ENCODE assay signal across 8 cellular contexts in genomic region chr3:100068758-100069345, GRCh38. TPM values are rescaled to one million over a fixed set of nuclear protein-coding genes. Genes with fewer than 3 reads are reported as not detected.
DNase-seq lines count a peak whose midpoint lies in the region; ATAC-seq, FAIRE-seq and TF ChIP-seq lines count a peak whose summit lies in the region.

No MANE protein-coding gene starts in this region.

- H3K4me3 ChIP-seq in pancreas (no peak overlapping the region), tibial artery (no peak overlapping the region)

- H3K4me1 ChIP-seq in pancreas (no peaks in the 10 kb centered on the region), tibial artery (peaks cover 0 to 61% (median 16%) of the 10 kb centered on the region in 4 donors)

- no peaks in the 10 kb centered on the region for H3K27me3 ChIP-seq in pancreas
- H3K27me3 ChIP-seq in tibial artery: no peaks in the 10 kb centered on the region

- peaks cover 21% of the 10 kb centered on the region for H3K36me3 Mint-ChIP-seq in activated T-helper 2 cell treated with anti-CD3 and anti-CD28 coated beads, Interferon-gamma antibody, Interleukin-2, Interleukin-4, amounts not matched to agents 10 μg/mL and 5 μg/mL and 100 μg/mL, durations not matched to agents 14 hours and 24 hours and 36 hours (ENCODE audit: low read depth)

- peak; percentile 80 for DNase-seq in DMS53 (lab: John Stamatoyannopoulos, UW)
- peak; percentile 39 for DNase-seq in LoVo (ENCODE audit: low spot score)
- DNase-seq in SHP77 treated with DMSO at 0.1 percent for 48 hours (lab: John Stamatoyannopoulos, UW): peak; percentile 58
- peak; percentile 74 for DNase-seq in activated T-helper 2 cell treated with anti-CD3 and anti-CD28 coated beads, Interferon-gamma antibody, Interleukin-2, Interleukin-4, amounts not matched to agents 10 μg/mL and 5 μg/mL and 100 μg/mL, durations not matched to agents 14 hours and 24 hours and 36 hours (ENCODE audit: low spot score)
- DNase-seq in frontal cortex (ENCODE audit: low spot score in 2 of 2): peak; percentile 18 to 58
- DNase-seq in pancreas: peak; percentile 60 to 82 (median 72)
- peak; percentile 86 to 91 for DNase-seq in tibial artery

- no peak overlapping the region for H3K27ac ChIP-seq in pancreas
- peak overlapping the region; percentile 64 to 79 for H3K27ac ChIP-seq in tibial artery

- ATAC-seq in GM21723 (IDR thresholded peaks at IDR 0.05; ENCODE audit: unreplicated experiment): peak; percentile 70
- peak; percentile 83 to 96 (median 94) for ATAC-seq in pancreas

- WGBS in pancreas, 2 donors: 22 to 34% methylated on average over 6 of the region's 6 CpGs

- H3K27ac Mint-ChIP-seq in activated T-helper 2 cell treated with anti-CD3 and anti-CD28 coated beads, Interferon-gamma antibody, Interleukin-2, Interleukin-4, amounts not matched to agents 10 μg/mL and 5 μg/mL and 100 μg/mL, durations not matched to agents 14 hours and 24 hours and 36 hours: no peak overlapping the region

- TF ChIP-seq CTCF in pancreas (IDR thresholded peaks at IDR 0.05) (peak; percentile 50 to 57 (median 53)), tibial artery (IDR thresholded peaks at IDR 0.05) (peak; percentile 73 to 82)

- peaks cover 46% of the 10 kb centered on the region for H3K4me1 Mint-ChIP-seq in activated T-helper 2 cell treated with anti-CD3 and anti-CD28 coated beads, Interferon-gamma antibody, Interleukin-2, Interleukin-4, amounts not matched to agents 10 μg/mL and 5 μg/mL and 100 μg/mL, durations not matched to agents 14 hours and 24 hours and 36 hours (ENCODE audit: low read depth)

- H3K36me3 ChIP-seq in pancreas: no peaks in the 10 kb centered on the region
- H3K36me3 ChIP-seq in tibial artery: no peaks in the 10 kb centered on the region

- H3K9me3 Mint-ChIP-seq in activated T-helper 2 cell treated with anti-CD3 and anti-CD28 coated beads, Interferon-gamma antibody, Interleukin-2, Interleukin-4, amounts not matched to agents 10 μg/mL and 5 μg/mL and 100 μg/mL, durations not matched to agents 14 hours and 24 hours and 36 hours: no peaks in the 10 kb centered on the region

- FAIRE-seq in frontal cortex (lab: Jason Lieb, UNC) (no peak), pancreas (lab: Jason Lieb, UNC) (no peak)

- no peaks in the 10 kb centered on the region for H3K9me3 ChIP-seq in pancreas
- no peaks in the 10 kb centered on the region for H3K9me3 ChIP-seq in tibial artery

- H3K27me3 Mint-ChIP-seq in activated T-helper 2 cell treated with anti-CD3 and anti-CD28 coated beads, Interferon-gamma antibody, Interleukin-2, Interleukin-4, amounts not matched to agents 10 μg/mL and 5 μg/mL and 100 μg/mL, durations not matched to agents 14 hours and 24 hours and 36 hours (ENCODE audit: low read depth): no peaks in the 10 kb centered on the region

- H3K4me3 Mint-ChIP-seq in activated T-helper 2 cell treated with anti-CD3 and anti-CD28 coated beads, Interferon-gamma antibody, Interleukin-2, Interleukin-4, amounts not matched to agents 10 μg/mL and 5 μg/mL and 100 μg/mL, durations not matched to agents 14 hours and 24 hours and 36 hours (ENCODE audit: low read depth): no peak overlapping the region

- intact Hi-C loops in activated T-helper 2 cell treated with anti-CD3 and anti-CD28 coated beads, Interferon-gamma antibody, Interleukin-2, Interleukin-4, amounts not matched to agents 10 μg/mL and 5 μg/mL and 100 μg/mL, durations not matched to agents 14 hours and 24 hours and 36 hours (cut with micrococcal nuclease): loop anchor here (1.0 kb wide), 1 partner anchor 185 kb away; no protein-coding TSS in a partner anchor
- intact Hi-C loops in pancreas (cut with DNase I): loop anchor here in 2 of 3 donors (10.0 kb wide), 2 partner anchors 186 to 234 kb away; no protein-coding TSS in a partner anchor
- intact Hi-C loops in tibial artery (cut with DNase I; ENCODE audit: low total_unique reads): loop anchor here (10.0 kb wide), 1 partner anchor 186 kb away; no protein-coding TSS in a partner anchor

RNA-seq across cellular contexts. Expression of gene FILIP1L, which starts 45.4 kb away (rescaled TPM):
- total RNA-seq in activated T-helper 2 cell treated with anti-CD3 and anti-CD28 coated beads, Interferon-gamma antibody, Interleukin-2, Interleukin-4, amounts not matched to agents 10 μg/mL and 5 μg/mL and 100 μg/mL, durations not matched to agents 14 hours and 24 hours and 36 hours: 4.5 TPM in 2 replicates
- total RNA-seq in frontal cortex: 1.2 TPM
- total RNA-seq in pancreas: 10 to 100 TPM; 12.5 to 37.7 (median 15.8) TPM
- polyA plus RNA-seq in pancreas: 10 to 100 TPM; 13.6 to 19.0 TPM

Comparison
In these comparisons a context has a peak if more than half of its experiments do, and no peak if none do; other contexts are left out.
1. DNase-seq: peak in every context shown above with its lines; median percentile 88 in tibial artery; 80 in DMS53; 74 in activated T-helper 2 cell treated with anti-CD3 and anti-CD28 coated beads, Interferon-gamma antibody, Interleukin-2, Interleukin-4, amounts not matched to agents 10 μg/mL and 5 μg/mL and 100 μg/mL, durations not matched to agents 14 hours and 24 hours and 36 hours; 72 in pancreas; 58 in SHP77 treated with DMSO at 0.1 percent for 48 hours; 39 in LoVo; 38 in frontal cortex.
2. H3K27ac ChIP-seq: peak in tibial artery (2 of 2); none in pancreas (0 of 4).